28 cellular contexts compared by ENCODE assay signal in genomic region chr3:133883657-133884546, GRCh38. TPM values are rescaled to one million over a fixed set of nuclear protein-coding genes. Genes with fewer than 3 reads are reported as not detected.
DNase-seq lines count a peak whose midpoint lies in the region; ATAC-seq and TF ChIP-seq lines count a peak whose summit lies in the region.
"Had no signal": no experiment of that assay in that cellular context is flagged by ENCODE, and none has a peak within 500 bp of the region (broad histone marks: within the 10 kb centered on the region; RNA-seq: fewer than 3 reads in every experiment).

No MANE protein-coding gene starts in this region.

- DNase-seq in CD8-positive, alpha-beta T cell, result no peak
- DNase-seq in Right ventricle myocardium superior, result no peak
- DNase-seq in osteocyte (ENCODE audit: extremely low spot score, unreplicated experiment), result peak; percentile 59
- no peak for DNase-seq in RWPE1 (ENCODE audit: low spot score)
- DNase-seq in PC-9, result no peak
- no peak for DNase-seq in pons (ENCODE audit: low spot score)
- DNase-seq: activated CD4-positive, alpha-beta T cell treated with anti-CD3 and anti-CD28 coated beads, Interleukin-2, amount 50 U/mL, for 48 hours; activated CD4-positive, CD25-positive, alpha-beta regulatory T cell treated with anti-CD3 and anti-CD28 coated beads, Interleukin-2, amount 50 U/mL, for 72 hours; activated naive CD4-positive, alpha-beta T cell treated with anti-CD3 and anti-CD28 coated beads, Interleukin-2, amount 50 U/mL, for 16 hours; DMS153; HCEC 1CT; Kasumi-1; midbrain; NCI-H1436 treated with DMSO at 0.1 percent for 48 hours; NCI-H226; NCI-H526 treated with DMSO at 0.1 percent for 48 hours; NK-92 treated with Interleukin-12 subunit alpha and Interleukin-12 subunit beta, amount 100 ng/mL, for 24 hours; nucleus accumbens; PC-3; SIG-M5; upper lobe of right lung had no signal

- H3K27me3 ChIP-seq in CD8-positive, alpha-beta T cell (ENCODE audit: insufficient read depth, low read length), result no peaks in the 10 kb centered on the region
- H3K27me3 ChIP-seq in PC-9 (ENCODE audit: insufficient read depth, low read depth), result 0 out of 2 replicates have a peak, but pooled peaks cover 3% of the 10 kb centered on the region
- H3K27me3 ChIP-seq: upper lobe of right lung had no signal

- peaks cover 4% of the 10 kb centered on the region for H3K4me1 ChIP-seq in CD8-positive, alpha-beta T cell (ENCODE audit: insufficient read depth, low read length)
- peaks cover 16% of the 10 kb centered on the region for H3K4me1 ChIP-seq in PC-9 (replicated peaks; ENCODE audit: insufficient read depth)
- H3K4me1 ChIP-seq: A549, upper lobe of right lung had no signal

- no TSS peak for BruUV-seq in PC-9 (replicated peaks; lab: Mats Ljungman, UMichigan)

- TF ChIP-seq CTCF in CD8-positive, alpha-beta T cell (IDR thresholded peaks at IDR 0.05), result no peak
- TF ChIP-seq CTCF in osteocyte (IDR thresholded peaks at IDR 0.05) (no peak), RWPE1 (conservative IDR thresholded peaks at IDR 0.05; ENCODE audit: low read depth) (no peak), PC-9 (conservative IDR thresholded peaks at IDR 0.05) (no peak)

- no peaks in the 10 kb centered on the region for H3F3A ChIP-seq in PC-9 (ENCODE audit: insufficient read depth, low read depth)

- peaks cover 8% of the 10 kb centered on the region for H3K27me3 Mint-ChIP-seq in CD8-positive, alpha-beta T cell (ENCODE audit: low read depth)
- peaks cover 5% of the 10 kb centered on the region for H3K27me3 Mint-ChIP-seq in activated T-helper 17 cell treated with anti-CD3 and anti-CD28 coated beads, Interleukin-2, amount 50 U/mL, for 72 hours
- H3K27me3 Mint-ChIP-seq in osteocyte (ENCODE audit: unreplicated experiment), result no peaks in the 10 kb centered on the region
- H3K27me3 Mint-ChIP-seq: brain had no signal

- H4K20me1 ChIP-seq in PC-9 (ENCODE audit: insufficient read depth), result no peaks in the 10 kb centered on the region

- no peak overlapping the region for H3K4me3 Mint-ChIP-seq in CD8-positive, alpha-beta T cell
- H3K4me3 Mint-ChIP-seq in activated T-helper 17 cell treated with anti-CD3 and anti-CD28 coated beads, Interleukin-2, amount 50 U/mL, for 72 hours, result no peak overlapping the region
- no peak overlapping the region for H3K4me3 Mint-ChIP-seq in osteocyte (ENCODE audit: unreplicated experiment)
- H3K4me3 Mint-ChIP-seq: brain; naive thymus-derived CD4-positive, alpha-beta T cell; stimulated activated memory B cell treated with anti-CD40 and anti-IgM and Interleukin-4, amounts not matched to agents 10 μg/mL and 1 μg/mL and 100 μg/mL, for 72 hours; T-helper 2 cell treated with Interferon-gamma antibody and Interleukin-4, amounts not matched to agents 5 μg/mL and 100 μg/mL, for 36 hours had no signal

- no peaks in the 10 kb centered on the region for H3K36me3 Mint-ChIP-seq in CD8-positive, alpha-beta T cell
- H3K36me3 Mint-ChIP-seq in activated T-helper 17 cell treated with anti-CD3 and anti-CD28 coated beads, Interleukin-2, amount 50 U/mL, for 72 hours (ENCODE audit: low read depth), result no peaks in the 10 kb centered on the region
- no peaks in the 10 kb centered on the region for H3K36me3 Mint-ChIP-seq in osteocyte (ENCODE audit: unreplicated experiment)
- H3K36me3 Mint-ChIP-seq: stimulated activated memory B cell treated with anti-CD40 and anti-IgM and Interleukin-4, amounts not matched to agents 10 μg/mL and 1 μg/mL and 100 μg/mL, for 72 hours had no signal

- H3K27ac ChIP-seq in CD8-positive, alpha-beta T cell (ENCODE audit: low read depth, low read length), result no peak overlapping the region
- no peak overlapping the region for H3K27ac ChIP-seq in RWPE1
- no peak overlapping the region for H3K27ac ChIP-seq in PC-9
- H3K27ac ChIP-seq: A549, upper lobe of right lung had no signal

- CTCF ChIA-PET in CD8-positive, alpha-beta T cell (lab: Charles Lee), result no interaction called here
- CTCF ChIA-PET in RWPE1 (lab: Yijun Ruan, JAX) (interaction anchor here (0.7 to 1.0 kb wide), 2 partner anchors 22 to 329 kb away, joined by 3 read pairs; no protein-coding TSS in a partner anchor), PC-9 (lab: Charles Lee) (no interaction called here)

- no peak overlapping the region for H3K4me3 ChIP-seq in CD8-positive, alpha-beta T cell (ENCODE audit: low read depth, low read length)
- no peak overlapping the region for H3K4me3 ChIP-seq in PC-9
- H3K4me3 ChIP-seq: A549, upper lobe of right lung had no signal

- no peaks in the 10 kb centered on the region for H3K36me3 ChIP-seq in CD8-positive, alpha-beta T cell (ENCODE audit: insufficient read depth, low read length)
- H3K36me3 ChIP-seq in PC-9 (ENCODE audit: low read depth), result no peaks in the 10 kb centered on the region
- H3K36me3 ChIP-seq: upper lobe of right lung had no signal

- no peaks in the 10 kb centered on the region for H3K79me2 ChIP-seq in PC-9 (ENCODE audit: low read depth)

- peak overlapping the region; percentile 7 for H3K27ac Mint-ChIP-seq in CD8-positive, alpha-beta T cell
- peak overlapping the region; percentile 5 for H3K27ac Mint-ChIP-seq in activated T-helper 17 cell treated with anti-CD3 and anti-CD28 coated beads, Interleukin-2, amount 50 U/mL, for 72 hours
- no peak overlapping the region for H3K27ac Mint-ChIP-seq in osteocyte (ENCODE audit: unreplicated experiment)
- H3K27ac Mint-ChIP-seq: stimulated activated memory B cell treated with anti-CD40 and anti-IgM and Interleukin-4, amounts not matched to agents 10 μg/mL and 1 μg/mL and 100 μg/mL, for 72 hours; T-helper 2 cell treated with Interferon-gamma antibody and Interleukin-4, amounts not matched to agents 5 μg/mL and 100 μg/mL, for 36 hours had no signal

- POLR2A ChIA-PET in CD8-positive, alpha-beta T cell (lab: Charles Lee), result no interaction called here
- POLR2A ChIA-PET in RWPE1 (lab: Yijun Ruan, JAX; ENCODE audit: low non-redundant PET) (no interaction called here), PC-9 (lab: Charles Lee; ENCODE audit: unreplicated experiment) (no interaction called here)

- H3K4me1 Mint-ChIP-seq in CD8-positive, alpha-beta T cell (ENCODE audit: low read depth), result peaks cover 17% of the 10 kb centered on the region
- H3K4me1 Mint-ChIP-seq in activated T-helper 17 cell treated with anti-CD3 and anti-CD28 coated beads, Interleukin-2, amount 50 U/mL, for 72 hours, result peaks cover 6% of the 10 kb centered on the region
- no peaks in the 10 kb centered on the region for H3K4me1 Mint-ChIP-seq in osteocyte (ENCODE audit: unreplicated experiment)
- H3K4me1 Mint-ChIP-seq: stimulated activated memory B cell treated with anti-CD40 and anti-IgM and Interleukin-4, amounts not matched to agents 10 μg/mL and 1 μg/mL and 100 μg/mL, for 72 hours had no signal

- ATAC-seq in CD8-positive, alpha-beta T cell, result no peak
- ATAC-seq in activated T-helper 17 cell treated with anti-CD3 and anti-CD28 coated beads, Interleukin-2, amount 50 U/mL, for 72 hours (replicated peaks), result no peak
- ATAC-seq in Right ventricle myocardium superior (ENCODE audit: poor library complexity) (peak; percentile 14), GM18519 (IDR thresholded peaks at IDR 0.05; ENCODE audit: low FRiP score, unreplicated experiment) (no peak)
- ATAC-seq: A549; naive thymus-derived CD4-positive, alpha-beta T cell; PC-3; stimulated activated memory B cell treated with anti-CD40 and anti-IgM and Interleukin-4, amounts not matched to agents 10 μg/mL and 1 μg/mL and 100 μg/mL, for 72 hours; upper lobe of right lung had no signal

- intact Hi-C loops in CD8-positive, alpha-beta T cell (cut with DNase I, micrococcal nuclease), result no loop called here
- intact Hi-C loops in Right ventricle myocardium superior (cut with DNase I) (no loop called here), PC-9 (cut with micrococcal nuclease; ENCODE audit: unreplicated experiment) (no loop called here)

- H3K9me2 ChIP-seq in PC-9 (ENCODE audit: insufficient read depth), result no peaks in the 10 kb centered on the region

- H2AFZ ChIP-seq in PC-9, result no peak overlapping the region

- H3K9me3 ChIP-seq in CD8-positive, alpha-beta T cell (ENCODE audit: low read length), result no peaks in the 10 kb centered on the region
- H3K9me3 ChIP-seq in PC-9 (ENCODE audit: insufficient read depth, low read depth), result no peaks in the 10 kb centered on the region; the same call in 1 of the 2 replicates
- H3K9me3 ChIP-seq: A549, upper lobe of right lung had no signal

- peaks cover 3% of the 10 kb centered on the region for H3K9me3 Mint-ChIP-seq in CD8-positive, alpha-beta T cell
- no peaks in the 10 kb centered on the region for H3K9me3 Mint-ChIP-seq in activated T-helper 17 cell treated with anti-CD3 and anti-CD28 coated beads, Interleukin-2, amount 50 U/mL, for 72 hours
- H3K9me3 Mint-ChIP-seq in osteocyte (ENCODE audit: unreplicated experiment), result peaks cover 2% of the 10 kb centered on the region
- H3K9me3 Mint-ChIP-seq: stimulated activated memory B cell treated with anti-CD40 and anti-IgM and Interleukin-4, amounts not matched to agents 10 μg/mL and 1 μg/mL and 100 μg/mL, for 72 hours had no signal

- H3K4me2 ChIP-seq in PC-9, result no peak overlapping the region
- H3K4me2 ChIP-seq: A549 had no signal

RNA-seq across cellular contexts. Expression of gene RAB6B, which starts 11.8 kb away (rescaled TPM):
- 1 to 10 TPM; 1.1 to 1.3 TPM for total RNA-seq in CD8-positive, alpha-beta T cell
- total RNA-seq in activated T-helper 17 cell treated with anti-CD3 and anti-CD28 coated beads, Interleukin-2, amount 50 U/mL, for 72 hours, result 1 to 10 TPM in 1 of 2 donors, under 1 TPM in 1; 0.19 to 3.1 TPM
- total RNA-seq in Right ventricle myocardium superior (48.5 TPM), osteocyte (7.8 and 11.3 TPM in 2 replicates), PC-9 (2021) (0.40 and 0.52 TPM in 2 replicates)
